ENCODE assay signal across 9 cellular contexts in the genomic region with DNA sequence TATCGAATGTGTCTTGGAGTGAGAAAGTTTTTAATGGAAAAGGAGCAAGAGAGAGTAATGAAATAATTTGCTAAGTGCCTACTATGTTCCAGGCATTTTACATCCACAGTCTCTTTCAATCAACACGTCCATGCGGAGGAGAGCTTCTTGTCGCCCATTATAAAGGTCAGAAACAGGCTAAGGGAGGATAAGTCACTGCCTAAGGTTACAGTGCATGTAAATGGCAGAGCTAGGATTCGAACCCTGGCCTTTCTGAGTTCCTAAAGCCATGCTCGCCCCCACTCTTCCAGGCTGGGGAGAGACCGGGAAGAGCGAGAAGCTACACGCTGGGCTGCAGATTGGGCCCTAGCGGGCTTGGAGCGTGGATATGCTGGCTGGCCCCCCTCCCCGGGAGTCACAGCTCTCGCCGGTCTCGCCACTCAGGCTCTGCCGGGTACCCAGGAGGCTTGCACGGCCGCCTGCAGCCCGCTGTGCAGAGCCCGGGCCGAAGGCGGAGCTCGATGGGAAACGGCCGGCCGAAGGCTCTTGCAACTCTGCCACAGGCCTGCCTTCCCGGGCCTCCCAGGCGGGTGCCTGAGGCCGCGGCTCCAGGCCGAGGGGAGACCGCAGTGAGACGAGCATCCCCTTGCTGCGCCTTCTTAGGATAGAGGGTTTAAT. TPM values are rescaled to one million over a fixed set of nuclear protein-coding genes. Genes with fewer than 3 reads are reported as not detected.
DNase-seq lines count a peak whose midpoint lies in the region; ATAC-seq and TF ChIP-seq lines count a peak whose summit lies in the region.
"Had no signal": no experiment of that assay in that cellular context is flagged by ENCODE, and none has a peak within 500 bp of the region (broad histone marks: within the 10 kb centered on the region; RNA-seq: fewer than 3 reads in every experiment).

No MANE protein-coding gene starts in this region.

- TF ChIP-seq CTCF in fibroblast of the aortic adventitia (IDR thresholded peaks at IDR 0.05; ENCODE audit: insufficient read depth, low read length) (no peak), omental fat pad (IDR thresholded peaks at IDR 0.05) (no peak)

- H3K4me3 ChIP-seq in fibroblast of the aortic adventitia (ENCODE audit: low read depth, low read length): peak overlapping the region; percentile 22
- peak overlapping the region; percentile 25 for H3K4me3 ChIP-seq in skeletal muscle cell (ENCODE audit: low read depth, low read length)

- no peak for ATAC-seq in omental fat pad (ENCODE audit: low FRiP score)

- peak; percentile 11 to 94 (median 90) for DNase-seq in NCI-H1417 (lab: John Stamatoyannopoulos, UW)
- no peak for DNase-seq in NCI-H1417 treated with DMSO at 0.1 percent for 48 hours (lab: John Stamatoyannopoulos, UW)
- peak; percentile 50 for DNase-seq in NCI-H446 treated with DMSO at 0.1 percent for 48 hours (lab: John Stamatoyannopoulos, UW)
- no peak for DNase-seq in fibroblast of the aortic adventitia (ENCODE audit: low read depth)
- no peak for DNase-seq in skeletal muscle cell (ENCODE audit: low read depth)
- no peak for DNase-seq in T-helper 9 cell
- DNase-seq in omental fat pad (ENCODE audit: low spot score): no peak
- no peak for DNase-seq in activated T-cell treated with anti-CD3 and anti-CD28 coated beads, Interleukin-2, amount 50 U/mL, for 1 hour

RNA-seq across cellular contexts. Expression of a gene that starts 0.8 kb away (rescaled TPM):
- total RNA-seq in fibroblast of the aortic adventitia (ENCODE audit: low replicate concordance): not detected in 2 replicates
- total RNA-seq in omental fat pad: not detected
- total RNA-seq: CD4-positive, CD25-positive, alpha-beta regulatory T cell had no signal

Comparison
In these comparisons a context has a peak if more than half of its experiments do, and no peak if none do; other contexts are left out.
1. DNase-seq: peak in NCI-H1417 (3 of 3) and NCI-H446 treated with DMSO at 0.1 percent for 48 hours (single experiment); none in NCI-H1417 treated with DMSO at 0.1 percent for 48 hours (single experiment), fibroblast of the aortic adventitia (single experiment), skeletal muscle cell (single experiment), T-helper 9 cell (single experiment), omental fat pad (single experiment) and activated T-cell treated with anti-CD3 and anti-CD28 coated beads, Interleukin-2, amount 50 U/mL, for 1 hour (single experiment).